Comparison of ENCODE assay signal across 24 cellular contexts in genomic region chr13:48121733-48122132, GRCh38. TPM values are rescaled to one million over a fixed set of nuclear protein-coding genes. Genes with fewer than 3 reads are reported as not detected.
DNase-seq lines count a peak whose midpoint lies in the region; ATAC-seq, FAIRE-seq and TF ChIP-seq lines count a peak whose summit lies in the region.
"Had no signal": no experiment of that assay in that cellular context is flagged by ENCODE, and none has a peak within 500 bp of the region (broad histone marks: within the 10 kb centered on the region; RNA-seq: fewer than 3 reads in every experiment).

No MANE protein-coding gene starts in this region.

- CTCF ChIA-PET in activated CD8-positive, alpha-beta T cell treated with anti-CD3 and anti-CD28 coated beads for 36 hours (lab: Charles Lee), result interaction anchor here (1.2 kb wide), 1 partner anchor 9 kb away, joined by 4 read pairs; no protein-coding TSS in a partner anchor

- peaks cover 34 to 55% (median 50%) of the 10 kb centered on the region in 4 donors for H3K4me1 ChIP-seq in esophagus muscularis mucosa
- peaks cover 5 to 29% of the 10 kb centered on the region in 2 donors for H3K4me1 ChIP-seq in muscle layer of duodenum (ENCODE audit: control insufficient read depth in 1 of 2, insufficient read depth in 2 of 2, low read length in 2 of 2)
- peaks cover 49% of the 10 kb centered on the region for H3K4me1 ChIP-seq in vagina

- peak overlapping the region in 3 of 4 donors; percentile 8 to 61 (median 20) for H3K27ac ChIP-seq in esophagus muscularis mucosa (replicated peaks in 1 of 4)
- H3K27ac ChIP-seq in muscle layer of duodenum (ENCODE audit: low read length), result peak overlapping the region; percentile 2
- H3K27ac ChIP-seq in vagina, result peak overlapping the region; percentile 30
- H3K27ac ChIP-seq: cardiac muscle cell, foreskin keratinocyte, psoas muscle had no signal

- no peaks in the 10 kb centered on the region for H3K27me3 ChIP-seq in esophagus muscularis mucosa
- H3K27me3 ChIP-seq in muscle layer of duodenum (ENCODE audit: low read depth, low read length), result no peaks in the 10 kb centered on the region
- H3K27me3 ChIP-seq in vagina, result no peaks in the 10 kb centered on the region
- H3K27me3 ChIP-seq: cardiac muscle cell, foreskin keratinocyte, MG63 had no signal

- DNase-seq in esophagus muscularis mucosa (ENCODE audit: extremely low spot score) (no peak), iris pigment epithelial cell (ENCODE audit: low read depth) (peak; percentile 4), vagina (ENCODE audit: extremely low spot score in 2 of 2) (no peak), dermis blood vessel endothelial cell (no peak), HTR-8/SVneo (ENCODE audit: insufficient read length, low spot score) (no peak)
- no peak for DNase-seq in activated CD8-positive, alpha-beta T cell treated with anti-CD3 and anti-CD28 coated beads for 36 hours
- DNase-seq: activated CD4-positive, alpha-beta T cell treated with anti-CD3 and anti-CD28 coated beads for 48 hours; activated naive CD4-positive, alpha-beta T cell treated with anti-CD3 and anti-CD28 coated beads, Interleukin-2, amount 10 ng/mL, durations not matched to agents 7 days and 5 days; CD4-positive, alpha-beta memory T cell; MG63; mucosa of descending colon; NCI-H1417; NCI-H2107; NCI-H446 treated with DMSO at 0.1 percent for 48 hours; psoas muscle; stimulated activated CD4-positive, alpha-beta T cell treated with anti-CD3 and anti-CD28 coated beads, Interleukin-12 subunit alpha, Interleukin-12 subunit beta, amount 100 ng/mL, for 4 hours; T-helper 2 cell had no signal

- TF ChIP-seq EP300 in esophagus muscularis mucosa (IDR thresholded peaks at IDR 0.05), result no peak

- ATAC-seq in activated CD8-positive, alpha-beta T cell treated with anti-CD3 and anti-CD28 coated beads for 36 hours, result no peak
- ATAC-seq: foreskin keratinocyte, K562, mucosa of descending colon had no signal

- peaks cover under 1% of the 10 kb centered on the region for H3K4me1 Mint-ChIP-seq in activated CD8-positive, alpha-beta T cell treated with anti-CD3 and anti-CD28 coated beads for 36 hours (ENCODE audit: low read depth)

- no peaks in the 10 kb centered on the region for H3K36me3 Mint-ChIP-seq in activated CD8-positive, alpha-beta T cell treated with anti-CD3 and anti-CD28 coated beads for 36 hours (ENCODE audit: low read depth)
- H3K36me3 Mint-ChIP-seq: activated naive CD4-positive, alpha-beta T cell treated with anti-CD3 and anti-CD28 coated beads, Interleukin-2, amount 10 ng/mL, durations not matched to agents 7 days and 5 days; CD4-positive, alpha-beta memory T cell had no signal

- TF ChIP-seq POLR2A in esophagus muscularis mucosa (IDR thresholded peaks at IDR 0.05; ENCODE audit: low read depth) (no peak), vagina (IDR thresholded peaks at IDR 0.05) (no peak)

- H3K9me3 ChIP-seq in esophagus muscularis mucosa, result no peaks in the 10 kb centered on the region
- no peaks in the 10 kb centered on the region for H3K9me3 ChIP-seq in muscle layer of duodenum (ENCODE audit: control insufficient read depth in 1 of 2, low read length in 2 of 2)
- H3K9me3 ChIP-seq in vagina, result no peaks in the 10 kb centered on the region
- H3K9me3 ChIP-seq: MG63, mucosa of descending colon, psoas muscle had no signal

- H3K4me3 ChIP-seq in esophagus muscularis mucosa (no peak overlapping the region), muscle layer of duodenum (ENCODE audit: low read depth in 1 of 2, low read length in 2 of 2) (no peak overlapping the region), vagina (no peak overlapping the region)
- H3K4me3 ChIP-seq: cardiac muscle cell, K562, MG63, mucosa of descending colon, psoas muscle had no signal

- no peak for TF ChIP-seq CTCF in esophagus muscularis mucosa (IDR thresholded peaks at IDR 0.05)
- no peak for TF ChIP-seq CTCF in vagina (IDR thresholded peaks at IDR 0.05)
- no peak for TF ChIP-seq CTCF in activated CD8-positive, alpha-beta T cell treated with anti-CD3 and anti-CD28 coated beads for 36 hours (IDR thresholded peaks at IDR 0.05)

- intact Hi-C loops in esophagus muscularis mucosa (cut with DNase I), result loop anchor here (10.0 kb wide), 1 partner anchor 463 kb away; no protein-coding TSS in a partner anchor
- intact Hi-C loops in vagina (cut with DNase I), result no loop called here
- intact Hi-C loops in activated CD8-positive, alpha-beta T cell treated with anti-CD3 and anti-CD28 coated beads for 36 hours (cut with micrococcal nuclease), result loop anchor here (10.0 kb wide), 1 partner anchor 463 kb away; no protein-coding TSS in a partner anchor

- H3K27me3 Mint-ChIP-seq in activated CD8-positive, alpha-beta T cell treated with anti-CD3 and anti-CD28 coated beads for 36 hours, result no peaks in the 10 kb centered on the region

- no peak overlapping the region for H3K4me3 Mint-ChIP-seq in activated CD8-positive, alpha-beta T cell treated with anti-CD3 and anti-CD28 coated beads for 36 hours
- H3K4me3 Mint-ChIP-seq: activated naive CD4-positive, alpha-beta T cell treated with anti-CD3 and anti-CD28 coated beads, Interleukin-2, amount 10 ng/mL, durations not matched to agents 7 days and 5 days; CD4-positive, alpha-beta memory T cell; dendritic cell treated with granulocyte-macrophage colony-stimulating factor and Interleukin-4, amounts not matched to agents 40 ng/mL and 50 ng/mL, for 4 days had no signal

- no peaks in the 10 kb centered on the region for H3K36me3 ChIP-seq in esophagus muscularis mucosa
- H3K36me3 ChIP-seq in muscle layer of duodenum (ENCODE audit: control insufficient read depth in 1 of 2, insufficient read depth in 2 of 2, low read length in 2 of 2), result no peaks in the 10 kb centered on the region
- H3K36me3 ChIP-seq in vagina, result no peaks in the 10 kb centered on the region
- H3K36me3 ChIP-seq: cardiac muscle cell, MG63 had no signal

- POLR2A ChIA-PET in activated CD8-positive, alpha-beta T cell treated with anti-CD3 and anti-CD28 coated beads for 36 hours (lab: Charles Lee), result no interaction called here

- no peak overlapping the region for H3K27ac Mint-ChIP-seq in activated CD8-positive, alpha-beta T cell treated with anti-CD3 and anti-CD28 coated beads for 36 hours
- H3K27ac Mint-ChIP-seq: activated naive CD4-positive, alpha-beta T cell treated with anti-CD3 and anti-CD28 coated beads, Interleukin-2, amount 10 ng/mL, durations not matched to agents 7 days and 5 days; CD4-positive, alpha-beta memory T cell; dendritic cell treated with granulocyte-macrophage colony-stimulating factor and Interleukin-4, amounts not matched to agents 40 ng/mL and 50 ng/mL, for 4 days had no signal

- WGBS in esophagus muscularis mucosa, result 84% methylated on average over 4 of the region's 4 CpGs

- H3K9me3 Mint-ChIP-seq in activated CD8-positive, alpha-beta T cell treated with anti-CD3 and anti-CD28 coated beads for 36 hours, result no peaks in the 10 kb centered on the region
- H3K9me3 Mint-ChIP-seq: activated naive CD4-positive, alpha-beta T cell treated with anti-CD3 and anti-CD28 coated beads, Interleukin-2, amount 10 ng/mL, durations not matched to agents 7 days and 5 days; CD4-positive, alpha-beta memory T cell; dendritic cell treated with granulocyte-macrophage colony-stimulating factor and Interleukin-4, amounts not matched to agents 40 ng/mL and 50 ng/mL, for 4 days had no signal

- no peak for FAIRE-seq in HTR-8/SVneo (lab: Jason Lieb, UNC)
- FAIRE-seq: G401.6, K562, RCC 7860 had no signal

RNA-seq across cellular contexts. Expression of gene MED4, which starts 26.8 kb away (rescaled TPM):
- total RNA-seq in esophagus muscularis mucosa (10 to 100 TPM; 32.0 to 42.1 (median 37.1) TPM), vagina (47.1 TPM), dermis blood vessel endothelial cell (28.2 and 43.8 TPM in 2 replicates)
- 10 to 100 TPM; 53.6 to 57.2 TPM for total RNA-seq in activated CD8-positive, alpha-beta T cell treated with anti-CD3 and anti-CD28 coated beads for 36 hours
